In genomic region chr12:51932218-51933076, GRCh38 we compare ENCODE assay signal across 17 cellular contexts. TPM values are rescaled to one million over a fixed set of nuclear protein-coding genes. Genes with fewer than 3 reads are reported as not detected.
"Had no signal": no experiment of that assay in that cellular context is flagged by ENCODE, and none has a peak within 500 bp of the region (broad histone marks: within the 10 kb centered on the region; RNA-seq: fewer than 3 reads in every experiment).

No MANE protein-coding gene starts in this region.

- DNase-seq: activated CD4-positive, alpha-beta T cell treated with anti-CD3 and anti-CD28 coated beads for 4 hours; activated CD8-positive, alpha-beta T cell treated with anti-CD3 and anti-CD28 coated beads, Interleukin-2, amount 10 ng/mL, durations not matched to agents 7 days and 5 days; activated naive CD4-positive, alpha-beta T cell treated with Interleukin-2 at 50 U/mL for 16 hours; activated naive CD8-positive, alpha-beta T cell treated with anti-CD3 and anti-CD28 coated beads, Interleukin-2, amount 50 U/mL, for 24 hours; effector memory CD4-positive, alpha-beta T cell; hippocampal formation; mammary epithelial cell; naive thymus-derived CD4-positive, alpha-beta T cell; posterior cingulate gyrus; stimulated activated CD4-positive, alpha-beta T cell treated with anti-CD3 and anti-CD28 coated beads, Interleukin-2, amount 100 ng/mL, for 48 hours; stimulated activated naive CD8-positive, alpha-beta T cell treated with anti-CD3 and anti-CD28 coated beads, Interleukin-15, Interleukin-2, amounts not matched to agents 100 U/mL and 50 U/mL, for 24 hours had no signal

- ATAC-seq: activated CD8-positive, alpha-beta T cell treated with anti-CD3 and anti-CD28 coated beads, Interleukin-2, amount 10 ng/mL, durations not matched to agents 7 days and 5 days; activated naive CD8-positive, alpha-beta T cell treated with anti-CD3 and anti-CD28 coated beads, Interleukin-2, amount 50 U/mL, for 24 hours; naive thymus-derived CD4-positive, alpha-beta T cell; stimulated activated naive CD8-positive, alpha-beta T cell treated with anti-CD3 and anti-CD28 coated beads, Interleukin-15, Interleukin-2, amounts not matched to agents 100 U/mL and 50 U/mL, for 24 hours had no signal

RNA-seq across cellular contexts. Expression of gene ACVRL1, which starts 25.1 kb away (rescaled TPM):
- total RNA-seq: activated CD8-positive, alpha-beta T cell treated with anti-CD3 and anti-CD28 coated beads, Interleukin-2, amount 10 ng/mL, durations not matched to agents 7 days and 5 days; activated T-helper 1 cell treated with anti-CD3 and anti-CD28 coated beads, Interleukin-12 subunit alpha, Interleukin-12 subunit beta, Interleukin-2, Interleukin-4 antibody, amounts not matched to agents 30 ng/mL and 10 ng/mL and 1 ng/mL, durations not matched to agents 14 hours and 24 hours and 36 hours; T-helper 1 cell treated with Interleukin-12 subunit alpha and Interleukin-12 subunit beta and Interleukin-4 antibody, amounts not matched to agents 30 ng/mL and 1 ng/mL, for 36 hours had no signal
- polyA plus RNA-seq: mammary epithelial cell; naive thymus-derived CD4-positive, alpha-beta T cell had no signal

RNA-seq across cellular contexts. Expression of gene ANKRD33, which starts 44.5 kb away (rescaled TPM):
- total RNA-seq: activated CD8-positive, alpha-beta T cell treated with anti-CD3 and anti-CD28 coated beads, Interleukin-2, amount 10 ng/mL, durations not matched to agents 7 days and 5 days; activated T-helper 1 cell treated with anti-CD3 and anti-CD28 coated beads, Interleukin-12 subunit alpha, Interleukin-12 subunit beta, Interleukin-2, Interleukin-4 antibody, amounts not matched to agents 30 ng/mL and 10 ng/mL and 1 ng/mL, durations not matched to agents 14 hours and 24 hours and 36 hours; epithelial cell of proximal tubule; kidney epithelial cell; mammary epithelial cell; naive thymus-derived CD4-positive, alpha-beta T cell; T-helper 1 cell treated with Interleukin-12 subunit alpha and Interleukin-12 subunit beta and Interleukin-4 antibody, amounts not matched to agents 30 ng/mL and 1 ng/mL, for 36 hours; temporal lobe; ureter had no signal
- polyA plus RNA-seq: mammary epithelial cell; naive thymus-derived CD4-positive, alpha-beta T cell had no signal
